Comparison of ENCODE assay signal across 28 cellular contexts in genomic region chr3:114331007-114331406, GRCh38. TPM values are rescaled to one million over a fixed set of nuclear protein-coding genes. Genes with fewer than 3 reads are reported as not detected.
DNase-seq lines count a peak whose midpoint lies in the region; ATAC-seq and TF ChIP-seq lines count a peak whose summit lies in the region.
"Had no signal": no experiment of that assay in that cellular context is flagged by ENCODE, and none has a peak within 500 bp of the region (broad histone marks: within the 10 kb centered on the region; RNA-seq: fewer than 3 reads in every experiment).

No MANE protein-coding gene starts in this region.

- CTCF ChIA-PET in activated CD4-positive, alpha-beta memory T cell treated with anti-CD3 and anti-CD28 coated beads, Interleukin-2, amount 10 ng/mL, durations not matched to agents 7 days and 5 days (lab: Charles Lee): no interaction called here

- POLR2A ChIA-PET in activated CD4-positive, alpha-beta memory T cell treated with anti-CD3 and anti-CD28 coated beads, Interleukin-2, amount 10 ng/mL, durations not matched to agents 7 days and 5 days (lab: Charles Lee): interaction anchor here (1.9 kb wide), 1 partner anchor 117 kb away, joined by 6 read pairs; no protein-coding TSS in a partner anchor

- peak overlapping the region; percentile 94 for H3K27ac Mint-ChIP-seq in activated T-cell treated with anti-CD3 and anti-CD28 coated beads, Interleukin-2, amount 50 U/mL, for 24 hours
- H3K27ac Mint-ChIP-seq in activated CD4-positive, alpha-beta memory T cell treated with anti-CD3 and anti-CD28 coated beads, Interleukin-2, amount 10 ng/mL, durations not matched to agents 7 days and 5 days: peak overlapping the region; percentile 36
- H3K27ac Mint-ChIP-seq in stimulated activated naive B cell treated with anti-CD40 and anti-IgM and Interleukin-4, amounts not matched to agents 10 μg/mL and 1 μg/mL and 100 μg/mL, for 72 hours: peak overlapping the region; percentile 31
- H3K27ac Mint-ChIP-seq: progenitor cell of endocrine pancreas had no signal

- WGBS in heart right ventricle, 2 donors: 98 to 99% methylated on average over 2 of the region's 2 CpGs

- H3K4me3 Mint-ChIP-seq in activated T-cell treated with anti-CD3 and anti-CD28 coated beads, Interleukin-2, amount 50 U/mL, for 24 hours: no peak overlapping the region
- H3K4me3 Mint-ChIP-seq in activated CD4-positive, alpha-beta memory T cell treated with anti-CD3 and anti-CD28 coated beads, Interleukin-2, amount 10 ng/mL, durations not matched to agents 7 days and 5 days: no peak overlapping the region
- no peak overlapping the region for H3K4me3 Mint-ChIP-seq in stimulated activated naive B cell treated with anti-CD40 and anti-IgM and Interleukin-4, amounts not matched to agents 10 μg/mL and 1 μg/mL and 100 μg/mL, for 72 hours
- H3K4me3 Mint-ChIP-seq: B cell, naive B cell had no signal

- peaks cover 93% of the 10 kb centered on the region for H3K4me1 Mint-ChIP-seq in activated T-cell treated with anti-CD3 and anti-CD28 coated beads, Interleukin-2, amount 50 U/mL, for 24 hours (ENCODE audit: low read depth)
- peaks cover 73% of the 10 kb centered on the region for H3K4me1 Mint-ChIP-seq in activated CD4-positive, alpha-beta memory T cell treated with anti-CD3 and anti-CD28 coated beads, Interleukin-2, amount 10 ng/mL, durations not matched to agents 7 days and 5 days
- H3K4me1 Mint-ChIP-seq in stimulated activated naive B cell treated with anti-CD40 and anti-IgM and Interleukin-4, amounts not matched to agents 10 μg/mL and 1 μg/mL and 100 μg/mL, for 72 hours: peaks cover 18 to 69% of the 10 kb centered on the region in 2 donors

- peaks cover 0 to 6% (median 0%) of the 10 kb centered on the region in 11 donors for H3K9me3 ChIP-seq in heart right ventricle
- H3K9me3 ChIP-seq: gastrocnemius medialis, left ventricle myocardium inferior, stomach, tibial artery had no signal

- H3K27ac ChIP-seq in layer of hippocampus (ENCODE audit: low read depth, low read length) (peak overlapping the region; percentile 20), heart right ventricle (no peak overlapping the region)
- H3K27ac ChIP-seq: gastrocnemius medialis, HL-60, left ventricle myocardium inferior, PC-9, stomach, tibial artery had no signal

- intact Hi-C loops in heart right ventricle (cut with DNase I): no loop called here

- no peak for ATAC-seq in stimulated activated naive B cell treated with anti-CD40 and anti-IgM and Interleukin-4, amounts not matched to agents 10 μg/mL and 1 μg/mL and 100 μg/mL, for 72 hours (replicated peaks)
- no peak for ATAC-seq in heart right ventricle
- ATAC-seq: gastrocnemius medialis, Right ventricle myocardium inferior, sciatic nerve had no signal

- DNase-seq in activated T-cell treated with anti-CD3 and anti-CD28 coated beads, Interleukin-2, amount 50 U/mL, for 24 hours: no peak
- DNase-seq in activated T-cell treated with anti-CD3 and anti-CD28 coated beads for 4 hours: no peak
- DNase-seq in activated CD4-positive, alpha-beta memory T cell treated with anti-CD3 and anti-CD28 coated beads, Interleukin-2, amount 10 ng/mL, durations not matched to agents 7 days and 5 days: no peak
- no peak for DNase-seq in stimulated activated naive B cell treated with anti-CD40 and anti-IgM and Interleukin-4, amounts not matched to agents 10 μg/mL and 1 μg/mL and 100 μg/mL, for 72 hours
- DNase-seq in germinal center (ENCODE audit: low spot score): no peak
- no peak for DNase-seq in globus pallidus (ENCODE audit: low spot score)
- no peak for DNase-seq in heart right ventricle
- DNase-seq: activated T-cell treated with anti-CD3 and anti-CD28 coated beads, Interleukin-2, amount 50 U/mL, for 48 hours; cerebellar nuclear complex; gastrocnemius medialis; Karpas-422; left ventricle myocardium inferior; naive B cell; NCI-H2171; NCI-H524; PC-9; stimulated activated CD4-positive, alpha-beta T cell treated with anti-CD3 and anti-CD28 coated beads, Interleukin-4, amount 100 ng/mL, for 4 hours; stomach; T1000; tibial artery had no signal

- peaks cover 0 to 26% (median 10%) of the 10 kb centered on the region in 9 donors for H3K4me1 ChIP-seq in heart right ventricle
- H3K4me1 ChIP-seq: stomach, tibial artery had no signal

- no peaks in the 10 kb centered on the region for H3K9me3 Mint-ChIP-seq in activated T-cell treated with anti-CD3 and anti-CD28 coated beads, Interleukin-2, amount 50 U/mL, for 24 hours
- peaks cover 8% of the 10 kb centered on the region for H3K9me3 Mint-ChIP-seq in activated CD4-positive, alpha-beta memory T cell treated with anti-CD3 and anti-CD28 coated beads, Interleukin-2, amount 10 ng/mL, durations not matched to agents 7 days and 5 days
- H3K9me3 Mint-ChIP-seq in stimulated activated naive B cell treated with anti-CD40 and anti-IgM and Interleukin-4, amounts not matched to agents 10 μg/mL and 1 μg/mL and 100 μg/mL, for 72 hours: peaks cover 0 to 2% of the 10 kb centered on the region in 2 donors

- H3K36me3 ChIP-seq in heart right ventricle: peaks cover 0 to 19% (median 0%) of the 10 kb centered on the region in 9 donors
- H3K36me3 ChIP-seq: gastrocnemius medialis, tibial artery had no signal

- H3K27me3 Mint-ChIP-seq in activated T-cell treated with anti-CD3 and anti-CD28 coated beads, Interleukin-2, amount 50 U/mL, for 24 hours: no peaks in the 10 kb centered on the region
- H3K27me3 Mint-ChIP-seq in activated CD4-positive, alpha-beta memory T cell treated with anti-CD3 and anti-CD28 coated beads, Interleukin-2, amount 10 ng/mL, durations not matched to agents 7 days and 5 days: no peaks in the 10 kb centered on the region
- H3K27me3 Mint-ChIP-seq in stimulated activated naive B cell treated with anti-CD40 and anti-IgM and Interleukin-4, amounts not matched to agents 10 μg/mL and 1 μg/mL and 100 μg/mL, for 72 hours: no peaks in the 10 kb centered on the region
- H3K27me3 Mint-ChIP-seq: B cell, naive B cell, progenitor cell of endocrine pancreas had no signal

- peaks cover 22% of the 10 kb centered on the region for H3K36me3 Mint-ChIP-seq in activated T-cell treated with anti-CD3 and anti-CD28 coated beads, Interleukin-2, amount 50 U/mL, for 24 hours (ENCODE audit: low read depth)
- H3K36me3 Mint-ChIP-seq in activated CD4-positive, alpha-beta memory T cell treated with anti-CD3 and anti-CD28 coated beads, Interleukin-2, amount 10 ng/mL, durations not matched to agents 7 days and 5 days (ENCODE audit: low read depth): peaks cover 4% of the 10 kb centered on the region
- H3K36me3 Mint-ChIP-seq in stimulated activated naive B cell treated with anti-CD40 and anti-IgM and Interleukin-4, amounts not matched to agents 10 μg/mL and 1 μg/mL and 100 μg/mL, for 72 hours: peaks cover 0 to 15% of the 10 kb centered on the region in 2 donors

- TF ChIP-seq CTCF in heart right ventricle (IDR thresholded peaks at IDR 0.05): no peak

- H3K27me3 ChIP-seq in layer of hippocampus (ENCODE audit: control insufficient read depth, insufficient read depth, low read length) (no peaks in the 10 kb centered on the region), heart right ventricle (no peaks in the 10 kb centered on the region)
- H3K27me3 ChIP-seq: gastrocnemius medialis, stomach, tibial artery had no signal

- no peak overlapping the region for H3K4me3 ChIP-seq in heart right ventricle
- H3K4me3 ChIP-seq: gastrocnemius medialis, left ventricle myocardium inferior, PC-9, stomach, tibial artery had no signal

RNA-seq across cellular contexts. Expression of gene TIGIT, which starts 37.2 kb away (rescaled TPM):
- total RNA-seq in activated CD4-positive, alpha-beta memory T cell treated with anti-CD3 and anti-CD28 coated beads, Interleukin-2, amount 10 ng/mL, durations not matched to agents 7 days and 5 days: 10 to 100 TPM; 29.8 to 30.4 TPM
- total RNA-seq in heart right ventricle: 1 to 10 TPM in 1 of 10 donors, under 1 TPM in 5, not detected in 4; 0.07 to 2.5 (median 0.41) TPM
- polyA plus RNA-seq in heart right ventricle: under 1 TPM in 1 of 2 donors, not detected in 1; 0.14 TPM
- total RNA-seq: A673, gastrocnemius medialis, H4, left ventricle myocardium inferior, PC-9, progenitor cell of endocrine pancreas, Right ventricle myocardium inferior had no signal

Comparison
In these comparisons a context has a peak if more than half of its experiments do, and no peak if none do; other contexts are left out.
1. H3K27ac Mint-ChIP-seq: peak in every context shown above with its lines; median percentile 94 in activated T-cell treated with anti-CD3 and anti-CD28 coated beads, Interleukin-2, amount 50 U/mL, for 24 hours; 36 in activated CD4-positive, alpha-beta memory T cell treated with anti-CD3 and anti-CD28 coated beads, Interleukin-2, amount 10 ng/mL, durations not matched to agents 7 days and 5 days; 31 in stimulated activated naive B cell treated with anti-CD40 and anti-IgM and Interleukin-4, amounts not matched to agents 10 μg/mL and 1 μg/mL and 100 μg/mL, for 72 hours.
2. RNA of gene TIGIT, which starts 37.2 kb away (total RNA-seq): 29.8 to 30.4 TPM in activated CD4-positive, alpha-beta memory T cell treated with anti-CD3 and anti-CD28 coated beads, Interleukin-2, amount 10 ng/mL, durations not matched to agents 7 days and 5 days; 0.07 to 2.5 TPM in heart right ventricle; every median in the first group is over 4 times any median in the second.